Comparison of ENCODE assay signal across 7 cellular contexts in the genomic region with DNA sequence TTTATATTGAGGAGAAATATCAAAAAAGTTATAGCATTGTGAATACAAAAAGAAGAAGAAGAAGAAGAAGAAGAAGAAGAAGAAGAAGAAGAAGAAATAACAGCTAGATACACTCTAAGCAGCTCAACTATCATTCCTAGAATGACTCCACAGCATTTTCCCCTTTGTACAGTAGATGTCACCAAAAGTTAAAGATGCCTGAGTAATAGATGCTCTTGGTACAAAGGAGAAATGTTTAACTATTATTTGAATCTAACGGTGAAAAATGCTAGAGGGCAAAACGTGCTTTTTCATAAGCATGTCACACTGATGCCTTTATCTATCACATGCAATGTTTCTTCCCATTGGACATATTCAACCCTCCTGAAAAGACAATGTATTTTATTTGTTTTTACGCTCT.
A peak's percentile ranks its signal among the peaks of the same experiment; 100 is the strongest.
DNase-seq lines count a peak whose midpoint lies in the region; ATAC-seq, FAIRE-seq and TF ChIP-seq lines count a peak whose summit lies in the region.

No MANE protein-coding gene starts in this region.

- no peaks in the 10 kb centered on the region for H3K9me3 ChIP-seq in astrocyte (ENCODE audit: insufficient read depth, low read depth, low read length)
- H3K9me3 ChIP-seq in colonic mucosa, result no peaks in the 10 kb centered on the region

- FAIRE-seq in astrocyte (lab: Jason Lieb, UNC), result no peak

- H3K4me1 Mint-ChIP-seq in astrocyte (ENCODE audit: low read depth, unreplicated experiment), result no peaks in the 10 kb centered on the region
- H3K4me1 Mint-ChIP-seq in nephron, result peaks cover 7% of the 10 kb centered on the region
- peaks cover 4% of the 10 kb centered on the region for H3K4me1 Mint-ChIP-seq in glutamatergic neuron (ENCODE audit: low read depth, unreplicated experiment)

- H3K27ac ChIP-seq in astrocyte (ENCODE audit: low read depth, low read length) (no peak overlapping the region), colonic mucosa (no peak overlapping the region)

- H3K9ac ChIP-seq in astrocyte (ENCODE audit: low read length) (no peak overlapping the region), colonic mucosa (ENCODE audit: low read depth in 2 of 2, low read length in 2 of 2) (no peak overlapping the region)

- no peaks in the 10 kb centered on the region for H4K20me1 ChIP-seq in astrocyte (ENCODE audit: insufficient read depth, low read length)

- H3K36me3 ChIP-seq in astrocyte (ENCODE audit: insufficient read depth, low read length) (no peaks in the 10 kb centered on the region), colonic mucosa (no peaks in the 10 kb centered on the region)

- H3K4me1 ChIP-seq in astrocyte (ENCODE audit: insufficient read depth, low read length) (no peaks in the 10 kb centered on the region), colonic mucosa (no peaks in the 10 kb centered on the region)

- H3K27ac Mint-ChIP-seq in astrocyte (ENCODE audit: unreplicated experiment), result no peak overlapping the region
- H3K27ac Mint-ChIP-seq in nephron, result no peak overlapping the region
- H3K27ac Mint-ChIP-seq in glutamatergic neuron (ENCODE audit: unreplicated experiment), result no peak overlapping the region

- no peak overlapping the region for H2AFZ ChIP-seq in astrocyte (ENCODE audit: low read depth, low read length)

- H3K9me3 Mint-ChIP-seq in astrocyte (ENCODE audit: unreplicated experiment), result no peaks in the 10 kb centered on the region
- peaks cover 3% of the 10 kb centered on the region for H3K9me3 Mint-ChIP-seq in nephron
- H3K9me3 Mint-ChIP-seq in glutamatergic neuron (ENCODE audit: unreplicated experiment), result peaks cover 4% of the 10 kb centered on the region

- no peaks in the 10 kb centered on the region for H3K27me3 Mint-ChIP-seq in astrocyte (ENCODE audit: low read depth, unreplicated experiment)
- no peaks in the 10 kb centered on the region for H3K27me3 Mint-ChIP-seq in nephron (ENCODE audit: low read depth)
- no peaks in the 10 kb centered on the region for H3K27me3 Mint-ChIP-seq in glutamatergic neuron (ENCODE audit: unreplicated experiment)

- peak; percentile 8 for DNase-seq in astrocyte (ENCODE audit: low read depth)
- DNase-seq in colonic mucosa, result no peak
- no peak for DNase-seq in glutamatergic neuron
- DNase-seq in GOT3 (lab: John Stamatoyannopoulos, UW), result no peak

- H3K36me3 Mint-ChIP-seq in astrocyte (ENCODE audit: low read depth, unreplicated experiment) (no peaks in the 10 kb centered on the region), nephron (ENCODE audit: low read depth) (no peaks in the 10 kb centered on the region), glutamatergic neuron (ENCODE audit: unreplicated experiment) (peaks cover 4% of the 10 kb centered on the region)

- peak; percentile 13 for TF ChIP-seq CTCF in astrocyte (IDR thresholded peaks at IDR 0.05; ENCODE audit: insufficient read depth, low read depth, low read length)
- peak; percentile 51 to 60 (median 56) for TF ChIP-seq CTCF in nephron (IDR thresholded peaks at IDR 0.05; ENCODE audit: unreplicated experiment in 3 of 3)
- no peak for TF ChIP-seq CTCF in colonic mucosa (IDR thresholded peaks at IDR 0.05)
- TF ChIP-seq CTCF in glutamatergic neuron (IDR thresholded peaks at IDR 0.05; ENCODE audit: partially characterized antibody, unreplicated experiment), result no peak

- H3K4me3 Mint-ChIP-seq in astrocyte (ENCODE audit: unreplicated experiment) (no peak overlapping the region), nephron (no peak overlapping the region), glutamatergic neuron (ENCODE audit: unreplicated experiment) (no peak overlapping the region)

- H3K4me3 ChIP-seq in astrocyte (ENCODE audit: insufficient read depth, low read depth, low read length) (no peak overlapping the region), colonic mucosa (no peak overlapping the region)

- H3K79me2 ChIP-seq in astrocyte (ENCODE audit: insufficient read depth, low read length), result no peaks in the 10 kb centered on the region

- intact Hi-C loops in colonic mucosa (cut with DNase I), result no loop called here

- H3K27me3 ChIP-seq in astrocyte (ENCODE audit: insufficient read depth, low read length), result no peaks in the 10 kb centered on the region
- no peaks in the 10 kb centered on the region for H3K27me3 ChIP-seq in colonic mucosa

- peak; percentile 63 for ATAC-seq in GM18502 (IDR thresholded peaks at IDR 0.05; ENCODE audit: poor library complexity, unreplicated experiment)
- peak; percentile 49 for ATAC-seq in HG03565 (IDR thresholded peaks at IDR 0.05; ENCODE audit: unreplicated experiment)

- H3K4me2 ChIP-seq in astrocyte (ENCODE audit: low read length), result no peak overlapping the region

Comparison
In these comparisons a context has a peak if more than half of its experiments do, and no peak if none do; other contexts are left out.
1. CTCF ChIP-seq: peak in astrocyte (single experiment) and nephron (3 of 3); none in colonic mucosa (single experiment) and glutamatergic neuron (single experiment).